In the genomic region with DNA sequence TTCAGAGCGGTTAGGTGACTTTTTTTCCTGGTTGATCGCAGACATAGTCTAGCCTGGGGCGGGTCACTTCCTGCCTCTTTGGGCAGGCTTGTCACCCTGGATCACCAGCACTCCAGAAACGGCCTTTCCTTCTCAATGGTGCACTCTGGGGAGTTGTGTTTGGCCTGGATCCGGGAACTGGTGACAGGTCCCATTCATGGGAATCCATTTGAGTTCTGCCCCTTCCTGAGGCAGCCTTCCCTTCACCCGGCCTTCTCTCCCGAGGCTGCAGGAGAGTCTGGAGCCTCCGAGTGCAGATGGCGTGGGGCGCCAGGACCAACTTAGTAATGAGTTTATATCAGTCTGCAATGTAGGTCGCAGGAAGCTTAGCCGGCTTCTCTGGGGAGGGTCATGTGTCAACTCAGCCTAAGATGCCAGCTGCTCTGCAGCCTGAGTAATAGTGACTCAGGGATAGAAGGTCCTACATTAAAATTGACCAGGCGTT, we compare ENCODE assay signal across 9 cellular contexts. TPM values are rescaled to one million over a fixed set of nuclear protein-coding genes. Genes with fewer than 3 reads are reported as not detected.
DNase-seq lines count a peak whose midpoint lies in the region; FAIRE-seq and TF ChIP-seq lines count a peak whose summit lies in the region.
"Had no signal": no experiment of that assay in that cellular context is flagged by ENCODE, and none has a peak within 500 bp of the region (broad histone marks: within the 10 kb centered on the region; RNA-seq: fewer than 3 reads in every experiment).

No MANE protein-coding gene starts in this region.

- H3K4me1 ChIP-seq in CD8-positive, alpha-beta memory T cell (ENCODE audit: insufficient read depth, low read length), result peaks cover 53% of the 10 kb centered on the region
- H3K4me1 ChIP-seq in endothelial cell of umbilical vein (ENCODE audit: control insufficient read depth, extremely low read depth, insufficient read depth, low read length) (peaks cover 28% of the 10 kb centered on the region), osteoblast (ENCODE audit: insufficient read depth, low read length) (peaks cover 47% of the 10 kb centered on the region), endodermal cell (ENCODE audit: control insufficient read depth, insufficient read depth, low read length) (no peaks in the 10 kb centered on the region), small intestine (ENCODE audit: control insufficient read depth in 2 of 2, insufficient read depth in 1 of 2, low read depth in 1 of 2, low read length in 1 of 2) (peaks cover 0 to 6% of the 10 kb centered on the region in 2 donors)

- POLR2A ChIA-PET in CD8-positive, alpha-beta memory T cell (lab: Charles Lee), result interaction anchor here (0.7 to 1.1 kb wide), 2 partner anchors 14 to 133 kb away, joined by 3 read pairs; no protein-coding TSS in a partner anchor
- POLR2A ChIA-PET in endothelial cell of umbilical vein (lab: Charles Lee), result no interaction called here

- H3K9me3 Mint-ChIP-seq in CD8-positive, alpha-beta memory T cell, result no peaks in the 10 kb centered on the region
- no peaks in the 10 kb centered on the region for H3K9me3 Mint-ChIP-seq in endodermal cell

- peak overlapping the region in 7 of 8 donors; percentile 40 to 93 (median 84) for H3K27ac Mint-ChIP-seq in CD8-positive, alpha-beta memory T cell
- no peak overlapping the region for H3K27ac Mint-ChIP-seq in endodermal cell

- no peaks in the 10 kb centered on the region for H3K9me1 ChIP-seq in endothelial cell of umbilical vein (replicated peaks; ENCODE audit: control insufficient read depth, extremely low read depth, insufficient read depth, low read length)

- DNase-seq in CD8-positive, alpha-beta memory T cell, result peak in 2 of 5 donors; percentile 16 to 38
- DNase-seq in NCI-H82 treated with DMSO at 0.1 percent for 48 hours (lab: John Stamatoyannopoulos, UW; ENCODE audit: unreplicated experiment) (peak; percentile 87), endothelial cell of umbilical vein (ENCODE audit: low read depth, low spot score) (peak; percentile 59), osteoblast (ENCODE audit: insufficient read length, low spot score, missing footprints) (peak; percentile 95), endodermal cell (no peak), SHP77 (lab: John Stamatoyannopoulos, UW) (no peak), small intestine (no peak)
- DNase-seq in stimulated activated CD4-positive, alpha-beta T cell treated with anti-CD3 and anti-CD28 coated beads, Interleukin-12 subunit alpha, Interleukin-12 subunit beta, amount 100 ng/mL, for 4 hours, result no peak
- DNase-seq: activated gamma-delta T cell had no signal

- TF ChIP-seq CTCF in endothelial cell of umbilical vein (IDR thresholded peaks at IDR 0.05; ENCODE audit: extremely low read depth in 1 of 2, insufficient read depth in 1 of 2, low read depth in 1 of 2, low read length in 2 of 2), result no peak
- TF ChIP-seq CTCF in osteoblast (IDR thresholded peaks at IDR 0.05; ENCODE audit: extremely low read depth, low read depth, low read length), result no peak
- TF ChIP-seq CTCF in endodermal cell (conservative IDR thresholded peaks at IDR 0.05), result no peak

- no peaks in the 10 kb centered on the region for H3K27me3 Mint-ChIP-seq in CD8-positive, alpha-beta memory T cell
- H3K27me3 Mint-ChIP-seq in endodermal cell (ENCODE audit: insufficient read depth), result no peaks in the 10 kb centered on the region

- no peak for TF ChIP-seq POLR2A in endothelial cell of umbilical vein (IDR thresholded peaks at IDR 0.05; ENCODE audit: low read depth, low read length)

- CTCF ChIA-PET in CD8-positive, alpha-beta memory T cell (lab: Charles Lee), result interaction anchor here (1.4 to 2.1 kb wide), 2 partner anchors 12 to 124 kb away, joined by 4 to 5 read pairs; no protein-coding TSS in a partner anchor
- CTCF ChIA-PET in endothelial cell of umbilical vein (lab: Charles Lee), result interaction anchor here (1.0 to 2.6 kb wide), 6 partner anchors 9 to 125 kb away, joined by 3 to 8 read pairs (median 5); no protein-coding TSS in a partner anchor

- H3K79me2 ChIP-seq in endothelial cell of umbilical vein (ENCODE audit: control insufficient read depth, insufficient read depth, low read length) (peaks cover 21% of the 10 kb centered on the region), osteoblast (ENCODE audit: insufficient read depth, low read length) (peaks cover 82% of the 10 kb centered on the region)

- no peaks in the 10 kb centered on the region for H3K27me3 ChIP-seq in CD8-positive, alpha-beta memory T cell (ENCODE audit: insufficient read depth, low read length, poor library complexity, severe bottlenecking)
- H3K27me3 ChIP-seq in endothelial cell of umbilical vein (ENCODE audit: control insufficient read depth in 2 of 2, insufficient read depth in 2 of 2, low read length in 2 of 2), result no peaks in the 10 kb centered on the region
- no peaks in the 10 kb centered on the region for H3K27me3 ChIP-seq in osteoblast (ENCODE audit: insufficient read depth, low read length)
- no peaks in the 10 kb centered on the region for H3K27me3 ChIP-seq in endodermal cell (ENCODE audit: control insufficient read depth, insufficient read depth, low read length, poor library complexity, severe bottlenecking)
- H3K27me3 ChIP-seq in small intestine (ENCODE audit: control insufficient read depth in 2 of 2, insufficient read depth in 2 of 2, low read length in 2 of 2), result no peaks in the 10 kb centered on the region

- FAIRE-seq in endothelial cell of umbilical vein (lab: Jason Lieb, UNC), result peak; percentile 84
- no peak for FAIRE-seq in small intestine (lab: Jason Lieb, UNC)

- 85 to 95% methylated on average over 13 of the region's 13 CpGs for WGBS in endodermal cell (ENCODE audit: insufficient coverage in 1 of 2, insufficient read length in 1 of 2), 2 experiments
- 68 to 81% (median 81%) methylated on average over 13 of the region's 13 CpGs for WGBS in small intestine, 3 donors

- H3K4me3 ChIP-seq in CD8-positive, alpha-beta memory T cell (ENCODE audit: low read length), result no peak overlapping the region
- H3K4me3 ChIP-seq in endothelial cell of umbilical vein (replicated peaks in 1 of 3; ENCODE audit: insufficient read depth in 1 of 3, low read depth in 1 of 3, low read length in 3 of 3), result no peak overlapping the region
- peak overlapping the region; percentile 22 for H3K4me3 ChIP-seq in osteoblast (ENCODE audit: insufficient read depth, low read length)
- no peak overlapping the region for H3K4me3 ChIP-seq in endodermal cell (ENCODE audit: low read length)
- no peak overlapping the region for H3K4me3 ChIP-seq in small intestine (ENCODE audit: low read depth in 1 of 2, low read length in 2 of 2)

- H3K4me3 Mint-ChIP-seq in CD8-positive, alpha-beta memory T cell, result peak overlapping the region in 3 of 7 donors; percentile 15 to 59 (median 28)
- no peak overlapping the region for H3K4me3 Mint-ChIP-seq in endodermal cell

- no peak overlapping the region for H3K27ac ChIP-seq in CD8-positive, alpha-beta memory T cell (ENCODE audit: low read depth, low read length)
- H3K27ac ChIP-seq in endothelial cell of umbilical vein (ENCODE audit: insufficient read depth, low read depth, low read length), result peak overlapping the region; percentile 51
- H3K27ac ChIP-seq in osteoblast (ENCODE audit: low read depth, low read length), result peak overlapping the region; percentile 59
- no peak overlapping the region for H3K27ac ChIP-seq in endodermal cell (ENCODE audit: low read depth, low read length)
- peak overlapping the region in 1 of 2 donors; percentile 18 for H3K27ac ChIP-seq in small intestine (ENCODE audit: low read depth in 1 of 2, low read length in 1 of 2)

- H3K36me3 Mint-ChIP-seq in CD8-positive, alpha-beta memory T cell, result peaks cover 0 to 66% (median 10%) of the 10 kb centered on the region in 3 donors
- peaks cover 18% of the 10 kb centered on the region for H3K36me3 Mint-ChIP-seq in endodermal cell (ENCODE audit: low read depth)

- no TSS peak for BruUV-seq in endothelial cell of umbilical vein (replicated peaks; lab: Mats Ljungman, UMichigan)

- H3K4me1 Mint-ChIP-seq in CD8-positive, alpha-beta memory T cell, result peaks cover 46 to 61% (median 49%) of the 10 kb centered on the region in 3 donors
- peaks cover 11% of the 10 kb centered on the region for H3K4me1 Mint-ChIP-seq in endodermal cell

- no peaks in the 10 kb centered on the region for H3K9me3 ChIP-seq in CD8-positive, alpha-beta memory T cell (ENCODE audit: low read length)
- no peaks in the 10 kb centered on the region for H3K9me3 ChIP-seq in endothelial cell of umbilical vein (replicated peaks; ENCODE audit: control insufficient read depth, insufficient read depth, low read length)
- no peaks in the 10 kb centered on the region for H3K9me3 ChIP-seq in osteoblast (ENCODE audit: low read depth, low read length)
- H3K9me3 ChIP-seq in endodermal cell (ENCODE audit: control insufficient read depth, low read length), result no peaks in the 10 kb centered on the region
- no peaks in the 10 kb centered on the region for H3K9me3 ChIP-seq in small intestine (ENCODE audit: control insufficient read depth, low read depth)

- no peaks in the 10 kb centered on the region for H4K20me1 ChIP-seq in endothelial cell of umbilical vein (replicated peaks; ENCODE audit: control insufficient read depth, extremely low read depth, insufficient read depth, low read length)
- peaks cover 26% of the 10 kb centered on the region for H4K20me1 ChIP-seq in osteoblast (ENCODE audit: insufficient read depth, low read length)

- H3K9ac ChIP-seq in endothelial cell of umbilical vein (replicated peaks; ENCODE audit: extremely low read depth, insufficient read depth, low read length), result no peak overlapping the region
- no peak overlapping the region for H3K9ac ChIP-seq in endodermal cell (ENCODE audit: extremely low read depth, low read length, poor library complexity, severe bottlenecking)

- peaks cover 19% of the 10 kb centered on the region for H3K36me3 ChIP-seq in CD8-positive, alpha-beta memory T cell (ENCODE audit: insufficient read depth, low read length)
- peaks cover 0 to 6% of the 10 kb centered on the region in 2 experiments for H3K36me3 ChIP-seq in endothelial cell of umbilical vein (ENCODE audit: control insufficient read depth in 2 of 2, extremely low read depth in 1 of 2, insufficient read depth in 2 of 2, low read length in 2 of 2)
- H3K36me3 ChIP-seq in osteoblast (ENCODE audit: insufficient read depth, low read length), result peaks cover 34% of the 10 kb centered on the region
- peaks cover 6% of the 10 kb centered on the region for H3K36me3 ChIP-seq in endodermal cell (ENCODE audit: control insufficient read depth, insufficient read depth, low read length)
- no peaks in the 10 kb centered on the region for H3K36me3 ChIP-seq in small intestine (ENCODE audit: control insufficient read depth in 2 of 2, insufficient read depth in 2 of 2, low read length in 2 of 2)

- dilution Hi-C loops in endothelial cell of umbilical vein (cut with MboI; ENCODE audit: extremely low pct_ligation_motif_present, low sequenced_read_pairs), result loop anchor here (10.0 kb wide), 1 partner anchor 48 kb away; no protein-coding TSS in a partner anchor

- intact Hi-C loops in endothelial cell of umbilical vein (cut with micrococcal nuclease), result loop anchor here (1.0 to 2.0 kb wide), 3 partner anchors 14 to 43 kb away; no protein-coding TSS in a partner anchor

- H3K4me2 ChIP-seq in endothelial cell of umbilical vein (ENCODE audit: insufficient read depth, low read length) (no peak overlapping the region), osteoblast (ENCODE audit: insufficient read depth, low read length) (peak overlapping the region; percentile 69)

- H2AFZ ChIP-seq in endothelial cell of umbilical vein (ENCODE audit: low read depth, low read length) (no peak overlapping the region), osteoblast (ENCODE audit: low read length) (no peak overlapping the region)

RNA-seq across cellular contexts. Expression of a gene that starts 54.2 kb away (rescaled TPM):
- not detected for total RNA-seq in CD8-positive, alpha-beta memory T cell
- not detected for polyA plus RNA-seq in CD8-positive, alpha-beta memory T cell
- not detected in 2 replicates for total RNA-seq in endothelial cell of umbilical vein
- polyA plus RNA-seq in endothelial cell of umbilical vein, result 0.19 and 0.22 TPM in 2 replicates
- polyA plus RNA-seq in endothelial cell of umbilical vein (2011; cell fraction: cytosol; rRNA removed), result 0.14 and 0.20 TPM in 2 replicates
- polyA plus RNA-seq in endothelial cell of umbilical vein (2011; cell fraction: nucleus; rRNA removed), result 0.11 TPM in 1 of 2 replicates, not detected in the other
- polyA plus RNA-seq in endothelial cell of umbilical vein (2012), result 0.11 and 0.24 TPM in 2 replicates
- 0.21 TPM in 1 of 2 replicates, not detected in the other for polyA minus RNA-seq in endothelial cell of umbilical vein
- polyA minus RNA-seq in endothelial cell of umbilical vein (2011; cell fraction: cytosol; rRNA and poly(A)+ RNA removed), result not detected
- polyA minus RNA-seq in endothelial cell of umbilical vein (2011; cell fraction: nucleus; rRNA and poly(A)+ RNA removed), result not detected in 2 replicates
- total RNA-seq in osteoblast, result 0.29 and 0.36 TPM in 2 replicates
- total RNA-seq in endodermal cell, result not detected
- not detected for polyA plus RNA-seq in endodermal cell (2013, experiment 1 of 2)
- not detected for polyA plus RNA-seq in endodermal cell (2013, experiment 2 of 2)
- 1 to 10 TPM in 1 of 3 donors, under 1 TPM in 1, not detected in 1; 0.81 to 4.0 TPM for polyA plus RNA-seq in small intestine

Comparison
In these comparisons a context has a peak if more than half of its experiments do, and no peak if none do; other contexts are left out.
1. DNase-seq: peak in NCI-H82 treated with DMSO at 0.1 percent for 48 hours (single experiment), endothelial cell of umbilical vein (single experiment) and osteoblast (single experiment); none in endodermal cell (single experiment), stimulated activated CD4-positive, alpha-beta T cell treated with anti-CD3 and anti-CD28 coated beads, Interleukin-12 subunit alpha, Interleukin-12 subunit beta, amount 100 ng/mL, for 4 hours (single experiment), SHP77 (0 of 2) and small intestine (single experiment).
2. H3K27ac ChIP-seq: peak in endothelial cell of umbilical vein (single experiment) and osteoblast (single experiment); none in CD8-positive, alpha-beta memory T cell (single experiment) and endodermal cell (single experiment).